Comparison of ENCODE assay signal across 13 cellular contexts in the genomic region with DNA sequence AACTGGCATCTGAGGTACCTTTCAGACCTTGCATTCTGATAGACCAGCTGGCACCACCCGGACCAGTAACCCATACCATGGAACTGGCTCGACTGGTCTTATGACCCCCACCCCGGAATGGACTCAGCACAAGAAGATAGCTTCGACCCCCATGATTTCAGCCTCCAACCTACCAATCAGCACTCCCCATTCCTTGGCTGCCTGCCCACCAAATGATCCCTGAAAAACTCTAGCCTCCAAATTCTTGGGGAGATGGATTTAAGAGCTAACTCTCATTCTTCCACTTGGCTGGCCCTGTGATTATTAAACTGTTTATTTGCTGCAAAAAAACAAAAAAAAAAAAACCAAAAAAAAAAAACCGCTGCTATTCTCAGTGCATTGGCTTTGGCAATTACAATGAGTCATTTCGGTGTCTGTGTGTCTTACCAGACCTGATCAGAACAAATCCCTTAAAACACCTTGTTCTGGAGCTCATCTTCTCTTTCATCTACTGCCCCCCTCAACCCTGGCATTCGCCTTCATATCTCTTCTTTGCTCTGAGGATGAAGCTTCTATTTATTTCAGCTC.
A peak's percentile ranks its signal among the peaks of the same experiment; 100 is the strongest.
DNase-seq lines count a peak whose midpoint lies in the region; ATAC-seq and TF ChIP-seq lines count a peak whose summit lies in the region.
"Had no signal": no experiment of that assay in that cellular context is flagged by ENCODE, and none has a peak within 500 bp of the region (broad histone marks: within the 10 kb centered on the region; RNA-seq: fewer than 3 reads in every experiment).

No MANE protein-coding gene starts in this region.

- H3K79me2 ChIP-seq in neural cell (replicated peaks; ENCODE audit: insufficient read depth, low read length) = no peaks in the 10 kb centered on the region

- ATAC-seq in GM21381 (IDR thresholded peaks at IDR 0.05; ENCODE audit: unreplicated experiment) = no peak

- H3K27me3 ChIP-seq in CD8-positive, alpha-beta memory T cell (ENCODE audit: insufficient read depth, low read length, poor library complexity, severe bottlenecking) = no peaks in the 10 kb centered on the region
- H3K27me3 ChIP-seq in MG63 (peaks cover 13% of the 10 kb centered on the region), neural cell (ENCODE audit: insufficient read depth, low read depth, low read length) (no peaks in the 10 kb centered on the region)

- peaks cover 22 to 31% (median 29%) of the 10 kb centered on the region in 3 donors for H3K4me1 Mint-ChIP-seq in CD8-positive, alpha-beta memory T cell

- H3F3A ChIP-seq in neural cell (ENCODE audit: insufficient read depth, low read length, poor library complexity, severe bottlenecking) = peaks cover 9% of the 10 kb centered on the region

- peak overlapping the region in 6 of 8 donors; percentile 25 to 77 (median 53) for H3K27ac Mint-ChIP-seq in CD8-positive, alpha-beta memory T cell
- H3K27ac Mint-ChIP-seq: activated naive CD4-positive, alpha-beta T cell treated with anti-CD3 and anti-CD28 coated beads, Interleukin-2, amount 50 U/mL, for 24 hours had no signal

- CTCF ChIA-PET in CD8-positive, alpha-beta memory T cell (lab: Charles Lee) = interaction anchor here (0.9 to 1.2 kb wide), 2 partner anchors 8 to 13 kb away, joined by 3 to 4 read pairs; no protein-coding TSS in a partner anchor

- no peaks in the 10 kb centered on the region for H3K9me2 ChIP-seq in neural cell (ENCODE audit: insufficient read depth, low read length)

- H3K4me1 ChIP-seq in CD8-positive, alpha-beta memory T cell (ENCODE audit: insufficient read depth, low read length) = no peaks in the 10 kb centered on the region

- H3K9me3 ChIP-seq in CD8-positive, alpha-beta memory T cell (ENCODE audit: low read length) = no peaks in the 10 kb centered on the region
- no peaks in the 10 kb centered on the region for H3K9me3 ChIP-seq in MG63
- H3K9me3 ChIP-seq in neural cell (ENCODE audit: low read length) = no peaks in the 10 kb centered on the region

- H3K27ac ChIP-seq in CD8-positive, alpha-beta memory T cell (ENCODE audit: low read depth, low read length) = no peak overlapping the region
- H3K27ac ChIP-seq in neural cell (ENCODE audit: low read length) = peak overlapping the region; percentile 90

- H3K9me3 Mint-ChIP-seq in CD8-positive, alpha-beta memory T cell = no peaks in the 10 kb centered on the region
- H3K9me3 Mint-ChIP-seq: activated naive CD4-positive, alpha-beta T cell treated with anti-CD3 and anti-CD28 coated beads, Interleukin-2, amount 50 U/mL, for 24 hours had no signal

- no peak overlapping the region for H3K4me2 ChIP-seq in neural cell (ENCODE audit: low read length)

- POLR2A ChIA-PET in CD8-positive, alpha-beta memory T cell (lab: Charles Lee) = interaction anchor here (0.6 kb wide), 1 partner anchor 56 kb away, joined by 4 read pairs; no protein-coding TSS in a partner anchor

- H3K27me3 Mint-ChIP-seq in CD8-positive, alpha-beta memory T cell = peaks cover 13 to 15% of the 10 kb centered on the region in 2 donors

- no peak for DNase-seq in CD8-positive, alpha-beta memory T cell
- peak; percentile 7 for DNase-seq in MG63
- DNase-seq in choroid plexus epithelial cell (ENCODE audit: low read depth) = peak; percentile 58
- no peak for DNase-seq in LoVo (ENCODE audit: low spot score)
- no peak for DNase-seq in DMS53 (lab: John Stamatoyannopoulos, UW)
- DNase-seq in NCI-H187 treated with DMSO at 0.1 percent for 48 hours (lab: John Stamatoyannopoulos, UW) = no peak
- DNase-seq: activated CD4-positive, alpha-beta T cell treated with anti-CD3 and anti-CD28 coated beads for 48 hours; C1 segment of cervical spinal cord; NCI-H2029; posterior cingulate gyrus had no signal

- H4K20me1 ChIP-seq in neural cell (ENCODE audit: insufficient read depth) = no peaks in the 10 kb centered on the region

- no peak for TF ChIP-seq EP300 in neural cell (conservative IDR thresholded peaks at IDR 0.05; ENCODE audit: poor library complexity, severe bottlenecking)

- TF ChIP-seq RAD21 in neural cell (conservative IDR thresholded peaks at IDR 0.05) = no peak

- H3K4me3 Mint-ChIP-seq in CD8-positive, alpha-beta memory T cell = peak overlapping the region in 3 of 7 donors; percentile 9 to 70 (median 38)
- H3K4me3 Mint-ChIP-seq: activated naive CD4-positive, alpha-beta T cell treated with anti-CD3 and anti-CD28 coated beads, Interleukin-2, amount 50 U/mL, for 24 hours had no signal

- H2AFZ ChIP-seq in neural cell (ENCODE audit: low read depth, low read length) = no peak overlapping the region

- H3K9ac ChIP-seq in neural cell (ENCODE audit: low read length) = no peak overlapping the region

- no peaks in the 10 kb centered on the region for H3K36me3 ChIP-seq in CD8-positive, alpha-beta memory T cell (ENCODE audit: insufficient read depth, low read length)
- H3K36me3 ChIP-seq in MG63 (no peaks in the 10 kb centered on the region), neural cell (ENCODE audit: insufficient read depth, low read length) (no peaks in the 10 kb centered on the region)

- H3K4me3 ChIP-seq in CD8-positive, alpha-beta memory T cell (ENCODE audit: low read length) = no peak overlapping the region
- H3K4me3 ChIP-seq in MG63 (no peak overlapping the region), choroid plexus epithelial cell (ENCODE audit: low read depth, low read length) (no peak overlapping the region), neural cell (ENCODE audit: low read length) (no peak overlapping the region)

- TF ChIP-seq CTCF in choroid plexus epithelial cell (conservative IDR thresholded peaks at IDR 0.05; ENCODE audit: low read depth, low read length) (no peak), neural cell (IDR thresholded peaks at IDR 0.05; ENCODE audit: poor library complexity, severe bottlenecking) (no peak)

- no peaks in the 10 kb centered on the region for H3K36me3 Mint-ChIP-seq in CD8-positive, alpha-beta memory T cell
- H3K36me3 Mint-ChIP-seq: activated naive CD4-positive, alpha-beta T cell treated with anti-CD3 and anti-CD28 coated beads, Interleukin-2, amount 50 U/mL, for 24 hours had no signal

TF ChIP-seq in neural cell, 6 proteins besides CTCF, POLR2A, EP300 and RAD21:
- TF ChIP-seq EZH2 (IDR thresholded peaks at IDR 0.05; ENCODE audit: borderline replicate concordance, insufficient read depth, low read length, poor library complexity, severe bottlenecking) (no peak), MXI1 (conservative IDR thresholded peaks at IDR 0.05; ENCODE audit: poor library complexity, severe bottlenecking) (no peak), POLR2AphosphoS5 (IDR thresholded peaks at IDR 0.05) (no peak), TAF1 (IDR thresholded peaks at IDR 0.05; ENCODE audit: low read depth) (no peak), SMC3 (conservative IDR thresholded peaks at IDR 0.05; ENCODE audit: poor library complexity) (no peak)
- TF ChIP-seq, protein P1, sequence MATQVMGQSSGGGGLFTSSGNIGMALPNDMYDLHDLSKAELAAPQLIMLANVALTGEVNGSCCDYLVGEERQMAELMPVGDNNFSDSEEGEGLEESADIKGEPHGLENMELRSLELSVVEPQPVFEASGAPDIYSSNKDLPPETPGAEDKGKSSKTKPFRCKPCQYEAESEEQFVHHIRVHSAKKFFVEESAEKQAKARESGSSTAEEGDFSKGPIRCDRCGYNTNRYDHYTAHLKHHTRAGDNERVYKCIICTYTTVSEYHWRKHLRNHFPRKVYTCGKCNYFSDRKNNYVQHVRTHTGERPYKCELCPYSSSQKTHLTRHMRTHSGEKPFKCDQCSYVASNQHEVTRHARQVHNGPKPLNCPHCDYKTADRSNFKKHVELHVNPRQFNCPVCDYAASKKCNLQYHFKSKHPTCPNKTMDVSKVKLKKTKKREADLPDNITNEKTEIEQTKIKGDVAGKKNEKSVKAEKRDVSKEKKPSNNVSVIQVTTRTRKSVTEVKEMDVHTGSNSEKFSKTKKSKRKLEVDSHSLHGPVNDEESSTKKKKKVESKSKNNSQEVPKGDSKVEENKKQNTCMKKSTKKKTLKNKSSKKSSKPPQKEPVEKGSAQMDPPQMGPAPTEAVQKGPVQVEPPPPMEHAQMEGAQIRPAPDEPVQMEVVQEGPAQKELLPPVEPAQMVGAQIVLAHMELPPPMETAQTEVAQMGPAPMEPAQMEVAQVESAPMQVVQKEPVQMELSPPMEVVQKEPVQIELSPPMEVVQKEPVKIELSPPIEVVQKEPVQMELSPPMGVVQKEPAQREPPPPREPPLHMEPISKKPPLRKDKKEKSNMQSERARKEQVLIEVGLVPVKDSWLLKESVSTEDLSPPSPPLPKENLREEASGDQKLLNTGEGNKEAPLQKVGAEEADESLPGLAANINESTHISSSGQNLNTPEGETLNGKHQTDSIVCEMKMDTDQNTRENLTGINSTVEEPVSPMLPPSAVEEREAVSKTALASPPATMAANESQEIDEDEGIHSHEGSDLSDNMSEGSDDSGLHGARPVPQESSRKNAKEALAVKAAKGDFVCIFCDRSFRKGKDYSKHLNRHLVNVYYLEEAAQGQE (IDR thresholded peaks at IDR 0.05; ENCODE audit: borderline replicate concordance) = no peak

Comparison
In these comparisons a context has a peak if more than half of its experiments do, and no peak if none do; other contexts are left out.
1. DNase-seq: peak in MG63 (single experiment) and choroid plexus epithelial cell (single experiment); none in CD8-positive, alpha-beta memory T cell (0 of 5), LoVo (single experiment), DMS53 (single experiment) and NCI-H187 treated with DMSO at 0.1 percent for 48 hours (single experiment).